In genomic region chr11:129234978-129235377, GRCh38 we compare ENCODE assay signal across 1 cellular context.
TF ChIP-seq lines count a peak whose summit lies in the region.

No MANE protein-coding gene starts in this region.

TF ChIP-seq in H1, 55 proteins besides CTCF, POLR2A, EP300 and RAD21 (continued from another document):
- no peak for TF ChIP-seq CBX8 (IDR thresholded peaks at IDR 0.05; ENCODE audit: borderline replicate concordance, low read depth, low read length)
- TF ChIP-seq SP1 (IDR thresholded peaks at IDR 0.05; ENCODE audit: low read depth, low read length), result no peak
- TF ChIP-seq GABPA (IDR thresholded peaks at IDR 0.05; ENCODE audit: borderline replicate concordance, insufficient read depth, low read length), result no peak
- TF ChIP-seq SP4 (IDR thresholded peaks at IDR 0.05; ENCODE audit: low read length), result no peak
- TF ChIP-seq, protein P1, sequence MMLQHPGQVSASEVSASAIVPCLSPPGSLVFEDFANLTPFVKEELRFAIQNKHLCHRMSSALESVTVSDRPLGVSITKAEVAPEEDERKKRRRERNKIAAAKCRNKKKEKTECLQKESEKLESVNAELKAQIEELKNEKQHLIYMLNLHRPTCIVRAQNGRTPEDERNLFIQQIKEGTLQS (IDR thresholded peaks at IDR 0.05; ENCODE audit: insufficient read depth, low read depth, low read length), result no peak
- TF ChIP-seq ZNF274 (IDR thresholded peaks at IDR 0.05; ENCODE audit: borderline replicate concordance, extremely low read depth, low read length), result no peak
- TF ChIP-seq KDM4A (IDR thresholded peaks at IDR 0.05; ENCODE audit: low read depth, low read length, severe bottlenecking), result no peak
- no peak for TF ChIP-seq YY1 (IDR thresholded peaks at IDR 0.05; ENCODE audit: low read depth, low read length)
- no peak for TF ChIP-seq TAF1 (IDR thresholded peaks at IDR 0.05; ENCODE audit: low read depth, low read length)
- no peak for TF ChIP-seq CEBPB (IDR thresholded peaks at IDR 0.05; ENCODE audit: low read depth, low read length)
- no peak for TF ChIP-seq SIRT6 (IDR thresholded peaks at IDR 0.05; ENCODE audit: low read length)
- no peak for TF ChIP-seq HDAC2 (IDR thresholded peaks at IDR 0.05; ENCODE audit: borderline replicate concordance in 1 of 2, low read depth in 2 of 2, low read length in 2 of 2)
- no peak for TF ChIP-seq EGR1 (IDR thresholded peaks at IDR 0.05; ENCODE audit: borderline replicate concordance, low read depth, low read length)
- TF ChIP-seq CREB1 (IDR thresholded peaks at IDR 0.05), result no peak
- no peak for TF ChIP-seq FOSL1 (IDR thresholded peaks at IDR 0.05; ENCODE audit: insufficient read depth, low read depth, low read length)
- TF ChIP-seq NANOG (IDR thresholded peaks at IDR 0.05; ENCODE audit: insufficient read depth, low read depth, low read length, poor library complexity, severe bottlenecking), result no peak
